8 cellular contexts compared by ENCODE assay signal in genomic region chr16:635573-636205, GRCh38. TPM values are rescaled to one million over a fixed set of nuclear protein-coding genes. Genes with fewer than 3 reads are reported as not detected.
DNase-seq lines count a peak whose midpoint lies in the region; ATAC-seq lines count a peak whose summit lies in the region.

No MANE protein-coding gene starts in this region.

- peak overlapping the region; percentile 74 for H3K9ac ChIP-seq in ES-I3 (ENCODE audit: low read depth, low read length)

- DNase-seq in activated naive CD4-positive, alpha-beta T cell treated with anti-CD3 and anti-CD28 coated beads for 36 hours, result peak; percentile 28
- DNase-seq in immature natural killer cell (peak in 1 of 3 donors; percentile 11), germinal center (ENCODE audit: low spot score) (no peak), NCI-H526 (lab: John Stamatoyannopoulos, UW) (no peak)
- no peak for DNase-seq in activated CD8-positive, alpha-beta memory T cell treated with anti-CD3 and anti-CD28 coated beads for 24 hours

- H3K9me3 Mint-ChIP-seq in activated naive CD4-positive, alpha-beta T cell treated with anti-CD3 and anti-CD28 coated beads for 36 hours, result no peaks in the 10 kb centered on the region
- H3K9me3 Mint-ChIP-seq in immature natural killer cell, result peaks cover 0 to 2% (median 0%) of the 10 kb centered on the region in 6 donors

- H3K36me3 Mint-ChIP-seq in activated naive CD4-positive, alpha-beta T cell treated with anti-CD3 and anti-CD28 coated beads for 36 hours (ENCODE audit: low read depth), result peaks cover 11% of the 10 kb centered on the region
- no peaks in the 10 kb centered on the region for H3K36me3 Mint-ChIP-seq in immature natural killer cell

- H3K4me1 Mint-ChIP-seq in activated naive CD4-positive, alpha-beta T cell treated with anti-CD3 and anti-CD28 coated beads for 36 hours (ENCODE audit: low read depth), result peaks cover 15% of the 10 kb centered on the region
- H3K4me1 Mint-ChIP-seq in immature natural killer cell, result peaks cover 0 to 12% of the 10 kb centered on the region in 2 donors

- ATAC-seq in HG02840 (IDR thresholded peaks at IDR 0.05; ENCODE audit: low FRiP score, unreplicated experiment), result peak; percentile 6

- H3K9me3 ChIP-seq in ES-I3 (ENCODE audit: control insufficient read depth, insufficient read depth, low read length), result no peaks in the 10 kb centered on the region

- CTCF ChIA-PET in activated naive CD4-positive, alpha-beta T cell treated with anti-CD3 and anti-CD28 coated beads for 36 hours (lab: Charles Lee), result interaction anchor here (0.7 kb wide), 1 partner anchor 529 kb away, joined by 3 read pairs; no protein-coding TSS in a partner anchor

- no peak overlapping the region for H3K27ac Mint-ChIP-seq in activated naive CD4-positive, alpha-beta T cell treated with anti-CD3 and anti-CD28 coated beads for 36 hours
- H3K27ac Mint-ChIP-seq in immature natural killer cell, result peak overlapping the region in 1 of 6 donors; percentile 94

- H3K4me3 Mint-ChIP-seq in activated naive CD4-positive, alpha-beta T cell treated with anti-CD3 and anti-CD28 coated beads for 36 hours, result peak overlapping the region; percentile 90
- peak overlapping the region; percentile 18 to 98 (median 38) for H3K4me3 Mint-ChIP-seq in immature natural killer cell

- H3K27ac ChIP-seq in temporal lobe (ENCODE audit: low read depth, low read length), result peak overlapping the region; percentile 98

- no peaks in the 10 kb centered on the region for H3K36me3 ChIP-seq in ES-I3 (ENCODE audit: insufficient read depth, low read length)

- intact Hi-C loops in activated naive CD4-positive, alpha-beta T cell treated with anti-CD3 and anti-CD28 coated beads for 36 hours (cut with micrococcal nuclease), result loop anchor here (1.0 to 2.0 kb wide), 5 partner anchors 14 to 110 kb away; partner anchors contain the start of genes JMJD8 and WDR90

- H3K4me1 ChIP-seq in ES-I3 (ENCODE audit: insufficient read depth, low read length), result peaks cover 11% of the 10 kb centered on the region; the same call in 1 of the 2 replicates

- H3K27me3 Mint-ChIP-seq in activated naive CD4-positive, alpha-beta T cell treated with anti-CD3 and anti-CD28 coated beads for 36 hours (ENCODE audit: low read depth), result no peaks in the 10 kb centered on the region
- peaks cover 8 to 10% (median 9%) of the 10 kb centered on the region in 3 donors for H3K27me3 Mint-ChIP-seq in immature natural killer cell (ENCODE audit: low read depth in 3 of 3)

RNA-seq across cellular contexts. Expression of gene METTL26, which starts 0.4 kb away (rescaled TPM):
- total RNA-seq in activated naive CD4-positive, alpha-beta T cell treated with anti-CD3 and anti-CD28 coated beads for 36 hours, result 100 to 1,000 TPM; 121 to 122 TPM
- polyA plus RNA-seq in immature natural killer cell, result 100 to 1,000 TPM in 1 of 3 donors, 10 to 100 TPM in 2; 89.3 to 128 (median 93.9) TPM
- 23.1 TPM for total RNA-seq in temporal lobe

RNA-seq across cellular contexts. Expression of gene WFIKKN1, which starts 4.9 kb away (rescaled TPM):
- total RNA-seq in activated naive CD4-positive, alpha-beta T cell treated with anti-CD3 and anti-CD28 coated beads for 36 hours, result under 1 TPM; 0.10 to 0.25 TPM
- under 1 TPM in 2 of 3 donors, not detected in 1; 0.17 to 0.19 TPM for polyA plus RNA-seq in immature natural killer cell
- 0.74 TPM for total RNA-seq in temporal lobe

RNA-seq across cellular contexts. Expression of gene MCRIP2, which starts 5.9 kb away (rescaled TPM):
- 10 to 100 TPM; 31.5 to 35.2 TPM for total RNA-seq in activated naive CD4-positive, alpha-beta T cell treated with anti-CD3 and anti-CD28 coated beads for 36 hours
- polyA plus RNA-seq in immature natural killer cell, result 10 to 100 TPM; 16.8 to 36.3 (median 22.8) TPM
- total RNA-seq in temporal lobe, result 9.3 TPM

RNA-seq across cellular contexts. Expression of gene WDR90, which starts 13.5 kb away (rescaled TPM):
- 10 to 100 TPM; 65.9 to 66.9 TPM for total RNA-seq in activated naive CD4-positive, alpha-beta T cell treated with anti-CD3 and anti-CD28 coated beads for 36 hours
- polyA plus RNA-seq in immature natural killer cell, result 1 to 10 TPM in 2 of 3 donors, not detected in 1; 1.2 to 2.4 TPM
- 10.8 TPM for total RNA-seq in temporal lobe

RNA-seq across cellular contexts. Expression of gene RHOT2, which starts 32.2 kb away (rescaled TPM):
- total RNA-seq in activated naive CD4-positive, alpha-beta T cell treated with anti-CD3 and anti-CD28 coated beads for 36 hours, result 10 to 100 TPM; 81.9 to 84.0 TPM
- 10 to 100 TPM; 36.8 to 53.3 (median 43.0) TPM for polyA plus RNA-seq in immature natural killer cell
- total RNA-seq in temporal lobe, result 26.1 TPM
